7 cellular contexts compared by ENCODE assay signal in the genomic region with DNA sequence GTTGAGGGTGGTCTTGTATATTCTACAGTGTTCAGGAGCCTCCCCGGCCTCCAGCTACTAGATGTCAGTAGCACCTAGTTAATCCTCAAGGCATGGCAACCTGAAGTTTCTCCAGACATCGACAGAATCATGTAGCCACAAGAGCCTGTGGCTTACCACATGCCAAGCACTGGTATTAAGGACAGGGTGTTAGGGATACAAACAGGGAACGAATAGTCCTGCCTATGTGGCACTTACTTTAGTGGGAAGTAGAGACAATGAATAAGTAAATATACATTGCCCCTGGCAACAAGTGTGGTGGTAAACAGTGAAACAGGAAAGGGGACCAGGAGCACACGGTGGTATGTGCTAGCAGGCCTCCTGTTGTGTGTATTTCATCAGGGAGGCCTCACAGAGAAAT. TPM values are rescaled to one million over a fixed set of nuclear protein-coding genes. Genes with fewer than 3 reads are reported as not detected.
DNase-seq lines count a peak whose midpoint lies in the region; ATAC-seq, FAIRE-seq and TF ChIP-seq lines count a peak whose summit lies in the region.
"Not testable (repeated sequence)": the region's sequence is repeated elsewhere in the genome, so short reads cannot be mapped to it uniquely, and the experiment has no call there.

No MANE protein-coding gene starts in this region.

- H3K9ac ChIP-seq in astrocyte (ENCODE audit: low read length); endodermal cell (ENCODE audit: extremely low read depth, low read length, poor library complexity, severe bottlenecking): not testable (repeated sequence)

- H3F3A ChIP-seq in GM23338 (replicated peaks; ENCODE audit: low read depth): not testable (repeated sequence)

- intact Hi-C loops in left lung (cut with DNase I): not testable (repeated sequence)

- H3K9me2 ChIP-seq in GM23338 (ENCODE audit: insufficient read depth): not testable (repeated sequence)

- not testable (repeated sequence) for H3K4me2 ChIP-seq in GM23338; astrocyte (ENCODE audit: low read length)

- DNase-seq in GM23338 (ENCODE audit: low spot score): peak; percentile 10
- peak; percentile 10 for DNase-seq in NCI-H146 (lab: John Stamatoyannopoulos, UW)
- peak; percentile 19 for DNase-seq in NCI-H69 (lab: John Stamatoyannopoulos, UW)
- not testable (repeated sequence) for DNase-seq in astrocyte (ENCODE audit: low read depth); endodermal cell; left lung; stimulated activated effector memory CD8-positive, alpha-beta T cell treated with anti-CD3 and anti-CD28 coated beads, Interleukin-12 subunit alpha, Interleukin-12 subunit beta, amount 100 ng/mL, for 72 hours (ENCODE audit: low spot score in 2 of 2)

- H3K36me3 Mint-ChIP-seq in GM23338 (ENCODE audit: low read depth); astrocyte (ENCODE audit: low read depth, unreplicated experiment); endodermal cell (ENCODE audit: low read depth); stimulated activated effector memory CD8-positive, alpha-beta T cell treated with anti-CD3 and anti-CD28 coated beads, Interleukin-12 subunit alpha, Interleukin-12 subunit beta, amount 100 ng/mL, for 72 hours: not testable (repeated sequence)

- not testable (repeated sequence) for H3K4me1 ChIP-seq in GM23338 (ENCODE audit: insufficient read depth); astrocyte (ENCODE audit: insufficient read depth, low read length); endodermal cell (ENCODE audit: control insufficient read depth, insufficient read depth, low read length); left lung

- WGBS in endodermal cell (ENCODE audit: insufficient coverage in 1 of 2, insufficient read length in 1 of 2), 2 experiments: 75 to 90% methylated on average over 3 of the region's 4 CpGs

- H3K9me3 ChIP-seq in astrocyte (ENCODE audit: insufficient read depth, low read depth, low read length); endodermal cell (ENCODE audit: control insufficient read depth, low read length); left lung: not testable (repeated sequence)

- H4K20me1 ChIP-seq in GM23338 (replicated peaks; ENCODE audit: insufficient read depth); astrocyte (ENCODE audit: insufficient read depth, low read length): not testable (repeated sequence)

- not testable (repeated sequence) for H3K27ac Mint-ChIP-seq in GM23338; stimulated activated effector memory CD8-positive, alpha-beta T cell treated with anti-CD3 and anti-CD28 coated beads, Interleukin-12 subunit alpha, Interleukin-12 subunit beta, amount 100 ng/mL, for 72 hours
- H3K27ac Mint-ChIP-seq in astrocyte (ENCODE audit: unreplicated experiment) (peak overlapping the region; percentile 50), endodermal cell (peak overlapping the region; percentile 6)

- not testable (repeated sequence) for H3K27ac ChIP-seq in GM23338 (ENCODE audit: low read depth); astrocyte (ENCODE audit: low read depth, low read length); endodermal cell (ENCODE audit: low read depth, low read length); left lung

- TF ChIP-seq CTCF in GM23338 (conservative IDR thresholded peaks at IDR 0.05; ENCODE audit: low read depth in 2 of 2); astrocyte (IDR thresholded peaks at IDR 0.05; ENCODE audit: insufficient read depth, low read depth, low read length); endodermal cell (conservative IDR thresholded peaks at IDR 0.05); left lung (IDR thresholded peaks at IDR 0.05): not testable (repeated sequence)

- not testable (repeated sequence) for H3K4me1 Mint-ChIP-seq in GM23338; endodermal cell; stimulated activated effector memory CD8-positive, alpha-beta T cell treated with anti-CD3 and anti-CD28 coated beads, Interleukin-12 subunit alpha, Interleukin-12 subunit beta, amount 100 ng/mL, for 72 hours
- peaks cover 11% of the 10 kb centered on the region for H3K4me1 Mint-ChIP-seq in astrocyte (ENCODE audit: low read depth, unreplicated experiment)

- not testable (repeated sequence) for H3K4me3 ChIP-seq in GM23338; astrocyte (ENCODE audit: insufficient read depth, low read depth, low read length); endodermal cell (ENCODE audit: low read length); left lung

- not testable (repeated sequence) for FAIRE-seq in astrocyte (lab: Jason Lieb, UNC)

- H3K27me3 Mint-ChIP-seq in GM23338 (ENCODE audit: insufficient read depth, low read depth, poor library complexity); astrocyte (ENCODE audit: low read depth, unreplicated experiment); endodermal cell (ENCODE audit: insufficient read depth): not testable (repeated sequence)

- H3K79me2 ChIP-seq in GM23338 (replicated peaks; ENCODE audit: insufficient read depth); astrocyte (ENCODE audit: insufficient read depth, low read length): not testable (repeated sequence)

- H3K4me3 Mint-ChIP-seq in GM23338; astrocyte (ENCODE audit: unreplicated experiment); endodermal cell; stimulated activated effector memory CD8-positive, alpha-beta T cell treated with anti-CD3 and anti-CD28 coated beads, Interleukin-12 subunit alpha, Interleukin-12 subunit beta, amount 100 ng/mL, for 72 hours: not testable (repeated sequence)

- not testable (repeated sequence) for H3K36me3 ChIP-seq in GM23338 (ENCODE audit: insufficient read depth); astrocyte (ENCODE audit: insufficient read depth, low read length); endodermal cell (ENCODE audit: control insufficient read depth, insufficient read depth, low read length); left lung

- not testable (repeated sequence) for H3K9me3 Mint-ChIP-seq in GM23338; astrocyte (ENCODE audit: unreplicated experiment); endodermal cell; stimulated activated effector memory CD8-positive, alpha-beta T cell treated with anti-CD3 and anti-CD28 coated beads, Interleukin-12 subunit alpha, Interleukin-12 subunit beta, amount 100 ng/mL, for 72 hours

- H3K27me3 ChIP-seq in GM23338 (ENCODE audit: insufficient read depth); astrocyte (ENCODE audit: insufficient read depth, low read length); endodermal cell (ENCODE audit: control insufficient read depth, insufficient read depth, low read length, poor library complexity, severe bottlenecking); left lung: not testable (repeated sequence)

- H2AFZ ChIP-seq in GM23338; astrocyte (ENCODE audit: low read depth, low read length): not testable (repeated sequence)

- ATAC-seq in GM23338: not testable (repeated sequence)
- peak; percentile 34 for ATAC-seq in left lung
- peak; percentile 13 for ATAC-seq in stimulated activated effector memory CD8-positive, alpha-beta T cell treated with anti-CD3 and anti-CD28 coated beads, Interleukin-12 subunit alpha, Interleukin-12 subunit beta, amount 100 ng/mL, for 72 hours

RNA-seq across cellular contexts. Expression of gene WASHC2A, which starts 32.4 kb away (rescaled TPM):
- 24.5 and 26.4 TPM in 2 replicates for total RNA-seq in GM23338 (2014; rRNA removed; shearing (Covaris generic))
- 12.9 and 13.2 TPM in 2 replicates for polyA plus RNA-seq in GM23338 (2016; fragmentation: Nextera tagmentation; extraction: Ambion mirVana)
- total RNA-seq in astrocyte: 40.7 and 41.2 TPM in 2 replicates
- 10 to 100 TPM; 35.4 to 49.9 TPM for total RNA-seq in endodermal cell
- 21.3 TPM for polyA plus RNA-seq in endodermal cell (2013, experiment 1 of 2)
- polyA plus RNA-seq in endodermal cell (2013, experiment 2 of 2): 21.4 TPM
- total RNA-seq in left lung: 10 to 100 TPM; 49.1 to 54.2 TPM

RNA-seq across cellular contexts. Expression of gene AGAP6, which starts 47.1 kb away (rescaled TPM):
- 9.9 and 12.9 TPM in 2 replicates for total RNA-seq in GM23338 (2014; rRNA removed; shearing (Covaris generic))
- polyA plus RNA-seq in GM23338 (2016; fragmentation: Nextera tagmentation; extraction: Ambion mirVana): 13.3 and 14.3 TPM in 2 replicates
- total RNA-seq in astrocyte: 12.3 and 13.7 TPM in 2 replicates
- total RNA-seq in endodermal cell: 10 to 100 TPM; 15.9 to 18.0 TPM
- polyA plus RNA-seq in endodermal cell (2013, experiment 1 of 2): 18.3 TPM
- polyA plus RNA-seq in endodermal cell (2013, experiment 2 of 2): 16.9 TPM
- total RNA-seq in left lung: 10 to 100 TPM in 1 of 2 donors, 1 to 10 TPM in 1; 6.0 to 12.9 TPM
